ENCODE assay signal across 12 cellular contexts in the genomic region with DNA sequence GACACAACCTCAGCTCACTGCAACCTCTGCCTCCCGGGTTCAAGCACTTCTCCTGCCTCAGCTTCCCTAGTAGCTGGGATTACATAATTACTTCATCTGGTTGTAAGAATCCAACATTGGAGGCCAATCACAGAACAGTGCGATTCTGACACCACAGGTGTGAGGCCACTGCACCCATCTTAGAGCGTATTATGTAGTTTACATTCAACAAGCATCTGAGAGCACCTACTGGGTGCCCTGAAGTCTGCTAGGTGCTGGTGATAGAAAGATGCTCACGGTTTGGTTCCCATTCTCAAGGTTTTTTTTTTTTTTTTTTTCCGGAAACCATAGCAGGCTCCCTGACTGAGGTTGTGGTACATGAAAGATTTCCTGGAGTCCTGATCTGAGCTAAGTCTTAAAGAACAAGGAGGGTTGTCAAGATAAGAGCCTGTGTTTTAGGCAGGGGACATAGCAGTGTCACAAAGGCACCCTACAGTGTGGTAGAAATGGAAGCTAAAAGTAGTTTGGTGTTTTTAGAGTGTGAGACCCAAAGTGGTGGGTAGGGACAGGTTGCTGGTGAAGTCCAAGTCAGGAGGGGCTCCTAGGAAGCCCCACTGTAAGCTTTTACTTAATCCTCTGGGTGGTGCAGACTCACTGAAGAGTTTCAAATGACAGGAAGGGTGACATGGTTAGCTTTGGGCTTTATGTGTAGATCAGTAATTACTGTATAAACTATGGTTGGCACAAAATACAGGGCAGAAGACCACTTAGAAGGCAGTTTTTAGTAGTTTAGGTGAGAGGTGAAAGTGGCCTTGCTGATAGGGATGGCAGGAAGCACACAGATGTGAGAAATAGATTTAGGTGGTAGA. TPM values are rescaled to one million over a fixed set of nuclear protein-coding genes. Genes with fewer than 3 reads are reported as not detected.
DNase-seq lines count a peak whose midpoint lies in the region; ATAC-seq and TF ChIP-seq lines count a peak whose summit lies in the region.
"Had no signal": no experiment of that assay in that cellular context is flagged by ENCODE, and none has a peak within 500 bp of the region (broad histone marks: within the 10 kb centered on the region; RNA-seq: fewer than 3 reads in every experiment).

No MANE protein-coding gene starts in this region.

- POLR2A ChIA-PET in activated CD8-positive, alpha-beta T cell treated with anti-CD3 and anti-CD28 coated beads, Interleukin-2, amount 10 ng/mL, durations not matched to agents 7 days and 5 days (lab: Charles Lee), result interaction anchor here (0.6 to 1.3 kb wide), 8 partner anchors 11 to 98 kb away, joined by 3 to 4 read pairs (median 3); no protein-coding TSS in a partner anchor

- peaks cover 32 to 61% (median 41%) of the 10 kb centered on the region in 4 donors for H3K4me1 Mint-ChIP-seq in CD4-positive, CD25-positive, alpha-beta regulatory T cell
- peaks cover 37% of the 10 kb centered on the region for H3K4me1 Mint-ChIP-seq in Calu3 (ENCODE audit: low read depth, unreplicated experiment)
- H3K4me1 Mint-ChIP-seq in activated CD8-positive, alpha-beta T cell treated with anti-CD3 and anti-CD28 coated beads, Interleukin-2, amount 10 ng/mL, durations not matched to agents 7 days and 5 days (ENCODE audit: low read depth), result peaks cover 57% of the 10 kb centered on the region
- peaks cover 37% of the 10 kb centered on the region for H3K4me1 Mint-ChIP-seq in mesothelial cell of epicardium

- no peaks in the 10 kb centered on the region for H3K9me3 ChIP-seq in CD4-positive, CD25-positive, alpha-beta regulatory T cell (ENCODE audit: control insufficient read depth in 2 of 2, low read length in 2 of 2)
- H3K9me3 ChIP-seq: BE2C had no signal

- peak overlapping the region; percentile 26 to 74 (median 42) for H3K4me3 Mint-ChIP-seq in CD4-positive, CD25-positive, alpha-beta regulatory T cell
- H3K4me3 Mint-ChIP-seq in Calu3 (ENCODE audit: low read depth, unreplicated experiment), result no peak overlapping the region
- H3K4me3 Mint-ChIP-seq in activated CD8-positive, alpha-beta T cell treated with anti-CD3 and anti-CD28 coated beads, Interleukin-2, amount 10 ng/mL, durations not matched to agents 7 days and 5 days, result peak overlapping the region; percentile 29
- no peak overlapping the region for H3K4me3 Mint-ChIP-seq in mesothelial cell of epicardium

- H3K36me3 ChIP-seq in CD4-positive, CD25-positive, alpha-beta regulatory T cell (ENCODE audit: control insufficient read depth, insufficient read depth, low read length), result peaks cover 37% of the 10 kb centered on the region

- peak; percentile 63 to 70 for ATAC-seq in CD4-positive, CD25-positive, alpha-beta regulatory T cell (ENCODE audit: low read depth in 2 of 2)
- ATAC-seq in activated CD8-positive, alpha-beta T cell treated with anti-CD3 and anti-CD28 coated beads, Interleukin-2, amount 10 ng/mL, durations not matched to agents 7 days and 5 days, result peak; percentile 81
- no peak for ATAC-seq in HG03159 (IDR thresholded peaks at IDR 0.05; ENCODE audit: unreplicated experiment)
- no peak for ATAC-seq in GM18511 (IDR thresholded peaks at IDR 0.05; ENCODE audit: unreplicated experiment)

- BruUV-seq in Calu3 (replicated peaks; lab: Mats Ljungman, UMichigan), result TSS peak; percentile 20

- H3K27me3 ChIP-seq in CD4-positive, CD25-positive, alpha-beta regulatory T cell (ENCODE audit: control insufficient read depth, insufficient read depth, low read length), result no peaks in the 10 kb centered on the region
- H3K27me3 ChIP-seq: BE2C had no signal

- H3K4me1 ChIP-seq in CD4-positive, CD25-positive, alpha-beta regulatory T cell (ENCODE audit: control insufficient read depth, insufficient read depth, low read length, poor library complexity, severe bottlenecking), result peaks cover 25% of the 10 kb centered on the region
- H3K4me1 ChIP-seq: BE2C had no signal

- H3K27me3 Mint-ChIP-seq in CD4-positive, CD25-positive, alpha-beta regulatory T cell, result no peaks in the 10 kb centered on the region
- H3K27me3 Mint-ChIP-seq in Calu3 (ENCODE audit: unreplicated experiment) (no peaks in the 10 kb centered on the region), mesothelial cell of epicardium (ENCODE audit: low read depth) (no peaks in the 10 kb centered on the region)
- H3K27me3 Mint-ChIP-seq in activated CD8-positive, alpha-beta T cell treated with anti-CD3 and anti-CD28 coated beads, Interleukin-2, amount 10 ng/mL, durations not matched to agents 7 days and 5 days (ENCODE audit: low read depth), result no peaks in the 10 kb centered on the region

- H3K27ac ChIP-seq in CD4-positive, CD25-positive, alpha-beta regulatory T cell (ENCODE audit: insufficient read depth, low read length, poor library complexity, severe bottlenecking), result peak overlapping the region; percentile 57

- peaks cover 0 to 1% (median 0%) of the 10 kb centered on the region in 7 donors for H3K9me3 Mint-ChIP-seq in CD4-positive, CD25-positive, alpha-beta regulatory T cell
- H3K9me3 Mint-ChIP-seq in Calu3 (ENCODE audit: low read depth, unreplicated experiment) (no peaks in the 10 kb centered on the region), mesothelial cell of epicardium (no peaks in the 10 kb centered on the region)
- no peaks in the 10 kb centered on the region for H3K9me3 Mint-ChIP-seq in activated CD8-positive, alpha-beta T cell treated with anti-CD3 and anti-CD28 coated beads, Interleukin-2, amount 10 ng/mL, durations not matched to agents 7 days and 5 days (ENCODE audit: insufficient read depth)

- peak overlapping the region; percentile 75 to 94 (median 91) for H3K27ac Mint-ChIP-seq in CD4-positive, CD25-positive, alpha-beta regulatory T cell
- H3K27ac Mint-ChIP-seq in Calu3 (ENCODE audit: unreplicated experiment), result peak overlapping the region; percentile 6
- H3K27ac Mint-ChIP-seq in activated CD8-positive, alpha-beta T cell treated with anti-CD3 and anti-CD28 coated beads, Interleukin-2, amount 10 ng/mL, durations not matched to agents 7 days and 5 days, result peak overlapping the region; percentile 82
- peak overlapping the region; percentile 47 for H3K27ac Mint-ChIP-seq in mesothelial cell of epicardium

- peak in 2 of 3 donors; percentile 42 to 52 for DNase-seq in CD4-positive, CD25-positive, alpha-beta regulatory T cell
- no peak for DNase-seq in Calu3
- peak; percentile 27 for DNase-seq in activated CD8-positive, alpha-beta T cell treated with anti-CD3 and anti-CD28 coated beads, Interleukin-2, amount 10 ng/mL, durations not matched to agents 7 days and 5 days
- no peak for DNase-seq in mesothelial cell of epicardium (ENCODE audit: low spot score in 2 of 2, unreplicated experiment in 2 of 2)
- DNase-seq in hypothalamus (lab: John Stamatoyannopoulos, UW), result no peak
- DNase-seq: amniotic stem cell, BE2C, DMS79 treated with DMSO at 0.1 percent for 48 hours, MV-4-11, NCI-H526 had no signal

- CTCF ChIA-PET in Calu3 (lab: Charles Lee), result interaction anchor here (0.6 kb wide), 1 partner anchor 27 kb away, joined by 3 read pairs; no protein-coding TSS in a partner anchor
- CTCF ChIA-PET in activated CD8-positive, alpha-beta T cell treated with anti-CD3 and anti-CD28 coated beads, Interleukin-2, amount 10 ng/mL, durations not matched to agents 7 days and 5 days (lab: Charles Lee), result interaction anchor here (0.6 to 17.2 kb wide), 17 partner anchors 8 to 493 kb away, joined by 3 to 286 read pairs (median 5); a partner anchor contains a TSS

- H3K4me3 ChIP-seq in CD4-positive, CD25-positive, alpha-beta regulatory T cell (ENCODE audit: low read depth, low read length), result peak overlapping the region; percentile 54

- H3K36me3 Mint-ChIP-seq in CD4-positive, CD25-positive, alpha-beta regulatory T cell, result peaks cover 38% of the 10 kb centered on the region
- H3K36me3 Mint-ChIP-seq in Calu3 (ENCODE audit: insufficient read depth, unreplicated experiment) (peaks cover 64% of the 10 kb centered on the region), mesothelial cell of epicardium (peaks cover 32% of the 10 kb centered on the region)
- H3K36me3 Mint-ChIP-seq in activated CD8-positive, alpha-beta T cell treated with anti-CD3 and anti-CD28 coated beads, Interleukin-2, amount 10 ng/mL, durations not matched to agents 7 days and 5 days (ENCODE audit: low read depth), result peaks cover 69% of the 10 kb centered on the region

- TF ChIP-seq CTCF in Calu3 (IDR thresholded peaks at IDR 0.05; ENCODE audit: unreplicated experiment) (no peak), mesothelial cell of epicardium (IDR thresholded peaks at IDR 0.05; ENCODE audit: unreplicated experiment) (no peak)

- intact Hi-C loops in Calu3 (cut with micrococcal nuclease; ENCODE audit: unreplicated experiment), result no loop called here

RNA-seq across cellular contexts. Expression of a gene that starts 15.2 kb away (rescaled TPM):
- total RNA-seq in CD4-positive, CD25-positive, alpha-beta regulatory T cell, result 45.5 TPM
- polyA plus RNA-seq in CD4-positive, CD25-positive, alpha-beta regulatory T cell, result 100 to 1,000 TPM; 106 to 127 (median 115) TPM
- total RNA-seq in Calu3 (2022) (169 and 174 TPM in 2 replicates), mesothelial cell of epicardium (137 to 141 TPM (median 138 TPM) in 3 replicates)
- total RNA-seq in activated CD8-positive, alpha-beta T cell treated with anti-CD3 and anti-CD28 coated beads, Interleukin-2, amount 10 ng/mL, durations not matched to agents 7 days and 5 days, result 100 to 1,000 TPM; 165 to 175 TPM

RNA-seq across cellular contexts. Expression of a gene that starts 32.3 kb away (rescaled TPM):
- total RNA-seq in CD4-positive, CD25-positive, alpha-beta regulatory T cell, result 84.7 TPM
- polyA plus RNA-seq in CD4-positive, CD25-positive, alpha-beta regulatory T cell, result under 1 TPM; 0.58 to 0.84 (median 0.69) TPM
- total RNA-seq in Calu3 (2022) (73.0 and 85.2 TPM in 2 replicates), mesothelial cell of epicardium (65.3 to 68.7 TPM (median 67.9 TPM) in 3 replicates)
- total RNA-seq in activated CD8-positive, alpha-beta T cell treated with anti-CD3 and anti-CD28 coated beads, Interleukin-2, amount 10 ng/mL, durations not matched to agents 7 days and 5 days, result 100 to 1,000 TPM; 102 TPM

Comparison
In these comparisons a context has a peak if more than half of its experiments do, and no peak if none do; other contexts are left out.
1. ATAC-seq: peak in CD4-positive, CD25-positive, alpha-beta regulatory T cell (2 of 2) and activated CD8-positive, alpha-beta T cell treated with anti-CD3 and anti-CD28 coated beads, Interleukin-2, amount 10 ng/mL, durations not matched to agents 7 days and 5 days (single experiment); none in HG03159 (single experiment) and GM18511 (single experiment).
2. DNase-seq: peak in CD4-positive, CD25-positive, alpha-beta regulatory T cell (2 of 3) and activated CD8-positive, alpha-beta T cell treated with anti-CD3 and anti-CD28 coated beads, Interleukin-2, amount 10 ng/mL, durations not matched to agents 7 days and 5 days (single experiment); none in Calu3 (single experiment), mesothelial cell of epicardium (0 of 2) and hypothalamus (0 of 51).
3. H3K27ac Mint-ChIP-seq: peak in every context shown above with its lines; median percentile 91 in CD4-positive, CD25-positive, alpha-beta regulatory T cell; 82 in activated CD8-positive, alpha-beta T cell treated with anti-CD3 and anti-CD28 coated beads, Interleukin-2, amount 10 ng/mL, durations not matched to agents 7 days and 5 days; 47 in mesothelial cell of epicardium; 6 in Calu3.
4. H3K4me3 Mint-ChIP-seq: peak in CD4-positive, CD25-positive, alpha-beta regulatory T cell (4 of 4) and activated CD8-positive, alpha-beta T cell treated with anti-CD3 and anti-CD28 coated beads, Interleukin-2, amount 10 ng/mL, durations not matched to agents 7 days and 5 days (single experiment); none in Calu3 (single experiment) and mesothelial cell of epicardium (single experiment).